ENCODE assay signal across 20 cellular contexts in the genomic region with DNA sequence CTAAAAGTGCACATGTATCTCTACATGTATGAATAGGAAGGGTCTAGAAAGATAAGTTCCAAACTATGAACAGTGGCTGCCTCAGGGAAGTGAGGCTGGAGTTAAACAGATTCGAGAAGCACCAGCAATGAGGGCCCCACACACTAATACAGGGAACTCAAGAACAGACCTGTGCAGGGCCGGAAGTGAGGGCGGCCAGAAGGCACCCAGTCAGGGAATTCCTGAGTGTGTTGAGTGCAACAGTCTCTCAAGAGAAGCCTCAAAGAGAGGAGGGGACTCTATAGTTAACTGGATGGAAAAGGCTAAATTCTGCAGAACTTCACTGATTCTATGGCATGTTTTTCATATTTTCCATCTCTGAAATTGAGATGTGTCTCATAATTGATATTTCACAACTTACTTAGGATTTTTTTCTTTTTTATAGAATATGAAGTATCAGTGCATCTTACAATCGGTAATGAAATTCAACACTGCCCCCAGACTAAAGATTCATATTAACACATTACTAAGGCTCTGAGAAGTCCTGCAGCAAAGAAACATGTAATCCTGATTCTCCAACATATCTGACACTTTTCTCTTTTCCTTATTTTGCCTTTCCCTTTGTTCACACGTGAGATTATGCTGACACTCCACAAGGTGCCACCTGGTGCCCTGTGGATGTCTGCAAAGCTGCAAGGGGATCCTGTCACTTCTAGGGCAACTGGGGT.
A peak's percentile ranks its signal among the peaks of the same experiment; 100 is the strongest.
DNase-seq lines count a peak whose midpoint lies in the region; ATAC-seq, FAIRE-seq and TF ChIP-seq lines count a peak whose summit lies in the region.
"Had no signal": no experiment of that assay in that cellular context is flagged by ENCODE, and none has a peak within 500 bp of the region (broad histone marks: within the 10 kb centered on the region; RNA-seq: fewer than 3 reads in every experiment).

No MANE protein-coding gene starts in this region.

- H4K20me1 ChIP-seq in K562 (replicated peaks; ENCODE audit: control insufficient read depth, insufficient read depth, low read length), result no peaks in the 10 kb centered on the region
- no peaks in the 10 kb centered on the region; the same call in 1 of the 2 replicates for H4K20me1 ChIP-seq in HepG2 (ENCODE audit: insufficient read depth, low read length)

- no peak overlapping the region for H3K9ac ChIP-seq in K562 (ENCODE audit: insufficient read depth in 1 of 2, low read depth in 2 of 2, low read length in 2 of 2)
- H3K9ac ChIP-seq in HepG2 (ENCODE audit: insufficient read depth, low read depth, low read length), result no peak overlapping the region; the same call in 1 of the 2 replicates
- H3K9ac ChIP-seq in neuronal stem cell (ENCODE audit: low read depth, low read length, poor library complexity), result no peak overlapping the region

- intact Hi-C loops in Right ventricle myocardium superior (cut with DNase I) (no loop called here), left cardiac atrium (cut with DNase I) (no loop called here), K562 (cut with micrococcal nuclease) (no loop called here), HepG2 (cut with micrococcal nuclease; ENCODE audit: unreplicated experiment) (loop anchor here (2.0 kb wide), 1 partner anchor 37 kb away; no protein-coding TSS in a partner anchor), spleen (cut with DNase I; ENCODE audit: low total_unique reads) (no loop called here)

- no peak for ATAC-seq in Right ventricle myocardium superior (ENCODE audit: poor library complexity)
- no peak for ATAC-seq in left cardiac atrium
- no peak for ATAC-seq in K562
- ATAC-seq in HepG2, result no peak
- ATAC-seq: mucosa of descending colon had no signal

- no peak overlapping the region for H2AK5ac ChIP-seq in neuronal stem cell (ENCODE audit: low read depth, low read length)

- TF ChIP-seq POLR2A in K562 (conservative IDR thresholded peaks at IDR 0.05) (no peak), HepG2 (IDR thresholded peaks at IDR 0.05; ENCODE audit: insufficient read depth in 1 of 2, low read depth in 2 of 2, low read length in 2 of 2) (no peak), spleen (IDR thresholded peaks at IDR 0.05) (no peak)

- H3K27me3 ChIP-seq in K562 (ENCODE audit: control insufficient read depth in 2 of 2, insufficient read depth in 2 of 2, low read length in 2 of 2) (no peaks in the 10 kb centered on the region), HepG2 (ENCODE audit: control insufficient read depth in 1 of 2, insufficient read depth in 2 of 2, low read length in 2 of 2) (no peaks in the 10 kb centered on the region), spleen (replicated peaks in 1 of 7) (no peaks in the 10 kb centered on the region), neuronal stem cell (ENCODE audit: control insufficient read depth in 3 of 3, insufficient read depth in 3 of 3, low read depth in 1 of 3, low read length in 3 of 3) (no peaks in the 10 kb centered on the region)
- H3K27me3 ChIP-seq: testis, vagina had no signal

- no peak overlapping the region for H2BK15ac ChIP-seq in neuronal stem cell (ENCODE audit: low read length)

- no peak for TF ChIP-seq EP300 in K562 (IDR thresholded peaks at IDR 0.05; ENCODE audit: low read length)
- no peak for TF ChIP-seq EP300 in HepG2 (IDR thresholded peaks at IDR 0.05; ENCODE audit: low read depth in 2 of 2, low read length in 2 of 2)
- TF ChIP-seq EP300 in HepG2 (CRISPR knock-in tag; IDR thresholded peaks at IDR 0.05; ENCODE audit: borderline replicate concordance), result no peak

- H3K4me3 ChIP-seq in K562, result no peak overlapping the region
- no peak overlapping the region; a peak in 1 of 6 replicates for H3K4me3 ChIP-seq in HepG2 (replicated peaks in 1 of 3; ENCODE audit: insufficient read depth in 1 of 3, low read depth in 2 of 3, low read length in 3 of 3)
- H3K4me3 ChIP-seq in spleen, result no peak overlapping the region
- no peak overlapping the region for H3K4me3 ChIP-seq in neuronal stem cell (ENCODE audit: low read length in 2 of 2)
- H3K4me3 ChIP-seq: mucosa of descending colon, testis, vagina had no signal

- H3K4me1 ChIP-seq in K562 (replicated peaks in 1 of 2; ENCODE audit: control insufficient read depth in 2 of 2, insufficient read depth in 2 of 2, low read length in 2 of 2) (peaks cover 0 to 3% of the 10 kb centered on the region in 2 experiments; a peak in 1 of 5 replicates), HepG2 (ENCODE audit: insufficient read depth, low read length) (peaks cover 53% of the 10 kb centered on the region), spleen (peaks cover 0 to 42% (median 22%) of the 10 kb centered on the region in 6 donors), neuronal stem cell (ENCODE audit: control insufficient read depth in 2 of 2, insufficient read depth in 1 of 2, low read depth in 1 of 2, low read length in 2 of 2) (peaks cover 0 to 2% of the 10 kb centered on the region in 2 donors)

- no peak overlapping the region for H4K91ac ChIP-seq in neuronal stem cell (ENCODE audit: low read depth, low read length, poor library complexity)

- in situ Hi-C loops in K562 (cut with MboI) (no loop called here), HepG2 (cut with HindIII; ENCODE audit: extremely low pct_ligation_motif_present, low pct_unique_long_range_greater_than_20kb) (no loop called here)

- TF ChIP-seq CTCF in K562 (IDR thresholded peaks at IDR 0.05 in 2 of 3, conservative IDR thresholded peaks at IDR 0.05 in 1 of 3; ENCODE audit: insufficient read depth in 2 of 3, low read depth in 1 of 3, low read length in 3 of 3) (no peak), HepG2 (CRISPR knock-in tag; IDR thresholded peaks at IDR 0.05) (no peak), spleen (IDR thresholded peaks at IDR 0.05 in 8 of 11, conservative IDR thresholded peaks at IDR 0.05 in 3 of 11) (no peak)

- no peaks in the 10 kb centered on the region for H3K9me1 ChIP-seq in K562 (ENCODE audit: control insufficient read depth, insufficient read depth, low read length)

- DNase-seq in Right ventricle myocardium superior (peak; percentile 22), left cardiac atrium (no peak), K562 (ENCODE audit: extremely low read depth in 1 of 4, low spot score in 3 of 4) (no peak), HepG2 (ENCODE audit: low spot score) (no peak), spleen (peak; percentile 41), neuronal stem cell (ENCODE audit: low spot score) (no peak), NCI-H1930 (lab: John Stamatoyannopoulos, UW) (no peak), MV-4-11 (lab: John Stamatoyannopoulos, UW) (no peak)
- DNase-seq: activated effector memory CD4-positive, alpha-beta T cell treated with Interleukin-2 at 50 U/mL for 16 hours; COR-L47; effector CD4-positive, alpha-beta T cell; GF-D8; NCI-H1092; NCI-H187; NCI-H69 had no signal

- H3K27ac ChIP-seq in K562 (ENCODE audit: extremely low read depth, low read depth, low read length) (no peak overlapping the region), HepG2 (ENCODE audit: extremely low read length, insufficient read depth, low read length) (peak overlapping the region; percentile 79), spleen (peak overlapping the region in 5 of 8 donors; percentile 26 to 65 (median 57)), neuronal stem cell (replicated peaks; ENCODE audit: low read length) (no peak overlapping the region)
- H3K27ac ChIP-seq: vagina had no signal

- H3K4ac ChIP-seq in neuronal stem cell (ENCODE audit: low read length), result no peak overlapping the region

- H3K79me1 ChIP-seq in neuronal stem cell (ENCODE audit: low read depth, low read length), result no peaks in the 10 kb centered on the region

- 65% methylated on average over 5 of the region's 5 CpGs for WGBS in K562 (ENCODE audit: insufficient coverage, low coverage, missing lambda C conversion rate)
- 67% methylated on average over 4 of the region's 5 CpGs for WGBS in HepG2 (ENCODE audit: low lambda C conversion rate)
- 75 to 83% (median 81%) methylated on average over 5 of the region's 5 CpGs for WGBS in spleen, 5 donors
- WGBS in neuronal stem cell (ENCODE audit: extremely low coverage in 2 of 2, insufficient read length in 2 of 2, insufficient replicate concordance in 1 of 2), 2 donors, result no CpG with 5 or more reads among the region's 5 CpGs

- TF ChIP-seq RAD21 in K562 (CRISPR knock-in tag; conservative IDR thresholded peaks at IDR 0.05 in 1 of 2, IDR thresholded peaks at IDR 0.05 in 1 of 2), result no peak
- no peak for TF ChIP-seq RAD21 in HepG2 (CRISPR knock-in tag; IDR thresholded peaks at IDR 0.05)

- H3K9me3 ChIP-seq in K562 (replicated peaks; ENCODE audit: control insufficient read depth, insufficient read depth, low read depth, low read length) (no peaks in the 10 kb centered on the region), HepG2 (ENCODE audit: low read length) (peaks cover 9% of the 10 kb centered on the region), spleen (peaks cover 0 to 29% (median 16%) of the 10 kb centered on the region in 8 donors), neuronal stem cell (replicated peaks in 1 of 2; ENCODE audit: control insufficient read depth in 2 of 2, insufficient read depth in 1 of 2, low read depth in 1 of 2, low read length in 2 of 2) (peaks cover 3 to 7% of the 10 kb centered on the region in 2 donors)
- H3K9me3 ChIP-seq: testis, vagina had no signal

- CTCF ChIA-PET in K562 (lab: Yijun Ruan, JAX; ENCODE audit: low intra/inter-chr PET ratio) (no interaction called here), HepG2 (lab: Yijun Ruan, JAX; ENCODE audit: low intra/inter-chr PET ratio, low total read pairs) (no interaction called here)

- peaks cover 4% of the 10 kb centered on the region; the same call in 1 of the 3 replicates for H3K36me3 ChIP-seq in K562 (ENCODE audit: control insufficient read depth, insufficient read depth, low read length)
- 0 out of 5 replicates have a peak, but pooled peaks cover 0 to 5% of the 10 kb centered on the region in 2 experiments for H3K36me3 ChIP-seq in HepG2 (replicated peaks in 1 of 2; ENCODE audit: control insufficient read depth in 1 of 2, insufficient read depth in 2 of 2, low read length in 2 of 2)
- H3K36me3 ChIP-seq in spleen, result peaks cover 0 to 86% (median 4%) of the 10 kb centered on the region in 6 donors
- H3K36me3 ChIP-seq in neuronal stem cell (replicated peaks in 1 of 2; ENCODE audit: control insufficient read depth in 2 of 2, insufficient read depth in 2 of 2, low read length in 2 of 2), result peaks cover 0 to 2% of the 10 kb centered on the region in 2 donors
- H3K36me3 ChIP-seq: vagina had no signal

- BruUV-seq in K562 (replicated peaks; lab: Mats Ljungman, UMichigan) (no TSS peak), HepG2 (replicated peaks; lab: Mats Ljungman, UMichigan) (no TSS peak)

- H3K79me2 ChIP-seq in K562 (ENCODE audit: control insufficient read depth, insufficient read depth, low read length), result no peaks in the 10 kb centered on the region
- no peaks in the 10 kb centered on the region for H3K79me2 ChIP-seq in HepG2 (ENCODE audit: insufficient read depth, low read length)

- H3K4me2 ChIP-seq in K562 (ENCODE audit: insufficient read depth, low read length), result no peak overlapping the region
- H3K4me2 ChIP-seq in HepG2 (ENCODE audit: low read depth, low read length), result peak overlapping the region; percentile 48
- H3K4me2 ChIP-seq in neuronal stem cell (ENCODE audit: insufficient read depth, low read length, poor library complexity, severe bottlenecking), result no peak overlapping the region

- H2BK5ac ChIP-seq in neuronal stem cell (ENCODE audit: low read length), result no peak overlapping the region

- H3K23ac ChIP-seq in neuronal stem cell (ENCODE audit: low read depth, low read length, poor library complexity), result no peak overlapping the region

- no peak overlapping the region for H4K8ac ChIP-seq in neuronal stem cell (ENCODE audit: low read depth, low read length)

- H3K18ac ChIP-seq in neuronal stem cell (ENCODE audit: low read length), result no peak overlapping the region

- H2BK12ac ChIP-seq in neuronal stem cell (ENCODE audit: low read length), result no peak overlapping the region

- POLR2A ChIA-PET in K562 (lab: Yijun Ruan, JAX), result no interaction called here
- POLR2A ChIA-PET in HepG2 (lab: Yijun Ruan, JAX), result no interaction called here

- no peak for FAIRE-seq in K562 (lab: Jason Lieb, UNC)
- FAIRE-seq in HepG2 (lab: Jason Lieb, UNC), result no peak
- FAIRE-seq: H1, HTR-8/SVneo had no signal

- H2BK120ac ChIP-seq in neuronal stem cell (ENCODE audit: low read depth, low read length), result no peak overlapping the region

- no peak overlapping the region for H3K14ac ChIP-seq in neuronal stem cell (ENCODE audit: low read length)

- H2AFZ ChIP-seq in K562 (ENCODE audit: low read depth, low read length) (no peak overlapping the region), HepG2 (ENCODE audit: low read length) (no peak overlapping the region), neuronal stem cell (ENCODE audit: low read length) (no peak overlapping the region)

Comparison
In these comparisons a context has a peak if more than half of its experiments do, and no peak if none do; other contexts are left out.
1. DNase-seq: peak in Right ventricle myocardium superior (single experiment) and spleen (single experiment); none in left cardiac atrium (single experiment), K562 (0 of 4), HepG2 (single experiment), neuronal stem cell (single experiment), NCI-H1930 (0 of 2) and MV-4-11 (single experiment).
2. H3K27ac ChIP-seq: peak in HepG2 (single experiment) and spleen (5 of 8); none in K562 (single experiment) and neuronal stem cell (single experiment).